In the genomic region with DNA sequence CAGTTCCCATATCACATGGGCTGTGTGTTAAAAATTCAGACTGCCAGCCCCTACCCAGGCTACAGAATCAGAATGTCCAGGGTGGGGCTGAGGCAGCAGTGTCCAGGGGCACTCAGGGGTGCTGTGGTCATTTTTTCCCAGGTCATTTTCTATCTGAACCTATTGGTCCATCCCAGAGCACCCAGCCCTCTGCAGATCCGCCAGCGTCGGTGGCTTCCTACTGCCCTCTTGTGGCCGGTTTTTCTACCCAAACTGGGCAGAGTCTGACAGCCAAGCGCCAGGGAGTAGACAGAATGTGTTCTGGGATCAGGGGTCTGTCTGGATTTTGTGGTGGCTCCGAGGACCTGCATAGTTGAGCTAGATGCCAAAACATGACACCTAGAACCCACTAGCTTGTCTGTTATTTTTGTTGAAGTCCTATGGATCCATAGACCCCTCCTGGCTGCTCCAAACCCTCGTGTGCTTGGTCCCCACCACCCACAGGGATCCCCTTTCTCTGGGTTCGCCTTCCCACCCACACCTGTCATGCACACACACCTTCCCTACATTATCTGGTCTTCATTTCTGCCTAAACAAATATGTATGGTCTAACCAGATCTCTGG, we compare ENCODE assay signal across 8 cellular contexts. TPM values are rescaled to one million over a fixed set of nuclear protein-coding genes. Genes with fewer than 3 reads are reported as not detected.
DNase-seq lines count a peak whose midpoint lies in the region; ATAC-seq, FAIRE-seq and TF ChIP-seq lines count a peak whose summit lies in the region.

No MANE protein-coding gene starts in this region.

- ATAC-seq in activated CD4-positive, CD25-positive, alpha-beta regulatory T cell treated with anti-CD3 and anti-CD28 coated beads, Interleukin-2, amount 50 U/mL, for 24 hours = peak; percentile 60 to 80
- ATAC-seq in central memory CD8-positive, alpha-beta T cell (replicated peaks; ENCODE audit: extremely low read depth, poor library complexity, severe bottlenecking) = no peak
- ATAC-seq in left lobe of liver = peak; percentile 99
- no peak for ATAC-seq in HG02840 (IDR thresholded peaks at IDR 0.05; ENCODE audit: low FRiP score, unreplicated experiment)

- no peaks in the 10 kb centered on the region for H3K36me3 Mint-ChIP-seq in CD4-positive, alpha-beta memory T cell
- peaks cover 4% of the 10 kb centered on the region for H3K36me3 Mint-ChIP-seq in central memory CD8-positive, alpha-beta T cell (ENCODE audit: insufficient read depth)

- POLR2A ChIA-PET in CD4-positive, alpha-beta memory T cell (lab: Charles Lee; ENCODE audit: partially characterized antibody) = interaction anchor here (0.7 kb wide), 1 partner anchor 741 kb away, joined by 3 read pairs; no protein-coding TSS in a partner anchor

- no peaks in the 10 kb centered on the region for H3K36me3 ChIP-seq in CD4-positive, alpha-beta memory T cell (ENCODE audit: insufficient read depth, low read length)

- H3K4me3 Mint-ChIP-seq in CD4-positive, alpha-beta memory T cell = peak overlapping the region in 3 of 8 donors; percentile 22 to 79 (median 51)
- no peak overlapping the region for H3K4me3 Mint-ChIP-seq in central memory CD8-positive, alpha-beta T cell

- peaks cover 35 to 45% (median 37%) of the 10 kb centered on the region in 4 donors for H3K4me1 Mint-ChIP-seq in CD4-positive, alpha-beta memory T cell
- peaks cover 32% of the 10 kb centered on the region for H3K4me1 Mint-ChIP-seq in central memory CD8-positive, alpha-beta T cell

- no peaks in the 10 kb centered on the region for H3K9me3 Mint-ChIP-seq in CD4-positive, alpha-beta memory T cell
- H3K9me3 Mint-ChIP-seq in central memory CD8-positive, alpha-beta T cell = no peaks in the 10 kb centered on the region

- H3K27ac ChIP-seq in CD4-positive, alpha-beta memory T cell (ENCODE audit: low read depth, low read length) = no peak overlapping the region

- peak overlapping the region in 1 of 7 donors; percentile 25 for H3K27ac Mint-ChIP-seq in CD4-positive, alpha-beta memory T cell
- H3K27ac Mint-ChIP-seq in central memory CD8-positive, alpha-beta T cell (ENCODE audit: low read depth) = no peak overlapping the region

- H3K27me3 ChIP-seq in CD4-positive, alpha-beta memory T cell (ENCODE audit: insufficient read depth, low read length) = no peaks in the 10 kb centered on the region

- TF ChIP-seq POLR2A in H54 (IDR thresholded peaks at IDR 0.05; ENCODE audit: low read depth, low read length) = no peak

- DNase-seq in CD4-positive, alpha-beta memory T cell = peak; percentile 40 to 51 (median 47)
- DNase-seq in H54 (ENCODE audit: insufficient read length, low spot score) (peak; percentile 83), NCI-H2196 treated with DMSO at 0.1 percent for 48 hours (lab: John Stamatoyannopoulos, UW; ENCODE audit: unreplicated experiment) (peak; percentile 22), left lobe of liver (ENCODE audit: low spot score) (peak; percentile 77)
- DNase-seq in central memory CD8-positive, alpha-beta T cell (ENCODE audit: low spot score in 2 of 2) = peak; percentile 26 to 54
- peak; percentile 76 for DNase-seq in stimulated activated CD4-positive, alpha-beta T cell treated with anti-CD3 and anti-CD28 coated beads, Interleukin-4, amount 100 ng/mL, for 24 hours

- H3K27me3 Mint-ChIP-seq in CD4-positive, alpha-beta memory T cell = peaks cover 3 to 5% of the 10 kb centered on the region in 2 donors
- peaks cover 16% of the 10 kb centered on the region for H3K27me3 Mint-ChIP-seq in central memory CD8-positive, alpha-beta T cell

- no peak overlapping the region for H3K4me3 ChIP-seq in CD4-positive, alpha-beta memory T cell (ENCODE audit: low read length in 2 of 2)

- intact Hi-C loops in CD4-positive, alpha-beta memory T cell (cut with micrococcal nuclease) = loop anchor here (1.0 to 10.0 kb wide), 4 partner anchors 34 to 494 kb away; a partner anchor contains a TSS

- peaks cover 34% of the 10 kb centered on the region for H3K4me1 ChIP-seq in CD4-positive, alpha-beta memory T cell (ENCODE audit: insufficient read depth, low read length)

- peak; percentile 68 for FAIRE-seq in H54 (lab: Jason Lieb, UNC)

- CTCF ChIA-PET in CD4-positive, alpha-beta memory T cell (lab: Charles Lee; ENCODE audit: partially characterized antibody) = interaction anchor here (0.8 to 3.6 kb wide), 14 partner anchors 10 to 511 kb away, joined by 3 to 25 read pairs (median 5); a partner anchor contains a TSS

- H3K9me3 ChIP-seq in CD4-positive, alpha-beta memory T cell (ENCODE audit: control insufficient read depth in 1 of 2, low read length in 2 of 2) = no peaks in the 10 kb centered on the region

RNA-seq across cellular contexts. Expression of a gene that starts 34.1 kb away (rescaled TPM):
- 1 to 10 TPM; 3.3 to 4.0 TPM for total RNA-seq in CD4-positive, alpha-beta memory T cell
- polyA plus RNA-seq in CD4-positive, alpha-beta memory T cell = 1 to 10 TPM; 3.1 TPM
- 16.4 TPM for total RNA-seq in left lobe of liver

Comparison
In these comparisons a context has a peak if more than half of its experiments do, and no peak if none do; other contexts are left out.
1. DNase-seq: peak in every context shown above with its lines; median percentile 83 in H54; 77 in left lobe of liver; 76 in stimulated activated CD4-positive, alpha-beta T cell treated with anti-CD3 and anti-CD28 coated beads, Interleukin-4, amount 100 ng/mL, for 24 hours; 47 in CD4-positive, alpha-beta memory T cell; 40 in central memory CD8-positive, alpha-beta T cell; 22 in NCI-H2196 treated with DMSO at 0.1 percent for 48 hours.
2. ATAC-seq: peak in activated CD4-positive, CD25-positive, alpha-beta regulatory T cell treated with anti-CD3 and anti-CD28 coated beads, Interleukin-2, amount 50 U/mL, for 24 hours (2 of 2) and left lobe of liver (single experiment); none in central memory CD8-positive, alpha-beta T cell (single experiment) and HG02840 (single experiment).